Comparison of ENCODE assay signal across 19 cellular contexts in genomic region chr11:69828971-69829344, GRCh38. TPM values are rescaled to one million over a fixed set of nuclear protein-coding genes. Genes with fewer than 3 reads are reported as not detected.
A peak's percentile ranks its signal among the peaks of the same experiment; 100 is the strongest.
DNase-seq lines count a peak whose midpoint lies in the region; ATAC-seq, FAIRE-seq and TF ChIP-seq lines count a peak whose summit lies in the region.
"Had no signal": no experiment of that assay in that cellular context is flagged by ENCODE, and none has a peak within 500 bp of the region (broad histone marks: within the 10 kb centered on the region; RNA-seq: fewer than 3 reads in every experiment).

No MANE protein-coding gene starts in this region.

- no TSS peak for BruUV-seq in Caco-2 (replicated peaks; lab: Mats Ljungman, UMichigan)

- H3K27me3 ChIP-seq in Caco-2 (replicated peaks; ENCODE audit: control insufficient read depth, insufficient read depth, low read length) (no peaks in the 10 kb centered on the region), small intestine (ENCODE audit: control insufficient read depth in 2 of 2, insufficient read depth in 2 of 2, low read length in 2 of 2) (no peaks in the 10 kb centered on the region), sigmoid colon (peaks cover 0 to 26% (median 0%) of the 10 kb centered on the region in 3 donors)

- whole genome bisulfite sequencing in small intestine, 3 donors = 13 to 65% (median 28%) methylated on average over 6 of the region's 6 CpGs
- WGBS in sigmoid colon, 2 donors = 28 to 76% methylated on average over 6 of the region's 6 CpGs

- no peak for TF ChIP-seq POLR2A in sigmoid colon (IDR thresholded peaks at IDR 0.05)

- FAIRE-seq in small intestine (lab: Jason Lieb, UNC) = no peak
- FAIRE-seq: A549, GM12891, GM18507 had no signal

- TF ChIP-seq EP300 in sigmoid colon (IDR thresholded peaks at IDR 0.05) = no peak

- CTCF ChIA-PET in Caco-2 (lab: Charles Lee) = interaction anchor here (0.6 to 1.7 kb wide), 4 partner anchors 13 to 127 kb away, joined by 3 to 5 read pairs (median 3); no protein-coding TSS in a partner anchor

- DNase-seq in Caco-2 = peak in 1 of 2 experiments; percentile 70
- peak; percentile 52 to 82 for DNase-seq in NCI-H526 (lab: John Stamatoyannopoulos, UW)
- no peak for DNase-seq in left lobe of liver (ENCODE audit: low spot score)
- peak; percentile 77 for DNase-seq in small intestine
- DNase-seq in DMS153 treated with DMSO at 0.1 percent for 48 hours (lab: John Stamatoyannopoulos, UW; ENCODE audit: unreplicated experiment) = no peak
- no peak for DNase-seq in sigmoid colon
- DNase-seq in SKM-1 (lab: John Stamatoyannopoulos, UW; ENCODE audit: unreplicated experiment) = no peak
- DNase-seq: GF-D8, MV-4-11, NCI-H1417, NCI-H1930, NCI-H446 had no signal

- H3K4me1 ChIP-seq in Caco-2 (peaks cover 18% of the 10 kb centered on the region), small intestine (ENCODE audit: control insufficient read depth in 2 of 2, insufficient read depth in 1 of 2, low read depth in 1 of 2, low read length in 1 of 2) (peaks cover 0 to 2% of the 10 kb centered on the region in 2 donors), sigmoid colon (no peaks in the 10 kb centered on the region)

- ATAC-seq in left lobe of liver (peak; percentile 58), HG03025 (IDR thresholded peaks at IDR 0.05; ENCODE audit: low FRiP score, unreplicated experiment) (no peak)
- ATAC-seq: A549 had no signal

- H3K4me3 ChIP-seq in Caco-2 (ENCODE audit: low read depth, low read length) = no peak overlapping the region
- no peak overlapping the region for H3K4me3 ChIP-seq in small intestine (ENCODE audit: low read depth in 1 of 2, low read length in 2 of 2)
- H3K4me3 ChIP-seq in sigmoid colon = no peak overlapping the region
- H3K4me3 ChIP-seq: A549; BLaER1 treated with 17β-estradiol and CSF1 and Interleukin-3, amounts not matched to agents 10 nM and 100 nM had no signal

- H3K9me3 ChIP-seq in Caco-2 (no peaks in the 10 kb centered on the region), small intestine (ENCODE audit: control insufficient read depth, low read depth) (no peaks in the 10 kb centered on the region), sigmoid colon (no peaks in the 10 kb centered on the region)
- H3K9me3 ChIP-seq: A549 had no signal

- H3K27ac Mint-ChIP-seq in Caco-2 (ENCODE audit: unreplicated experiment) = peak overlapping the region; percentile 76
- H3K27ac Mint-ChIP-seq: CD8-positive, alpha-beta memory T cell had no signal

- peak overlapping the region; percentile 42 for H3K4me3 Mint-ChIP-seq in Caco-2 (ENCODE audit: unreplicated experiment)
- H3K4me3 Mint-ChIP-seq: CD8-positive, alpha-beta memory T cell had no signal

- H3K27me3 Mint-ChIP-seq in Caco-2 (ENCODE audit: insufficient read depth, unreplicated experiment) = no peaks in the 10 kb centered on the region

- H3K36me3 ChIP-seq in Caco-2 (ENCODE audit: control insufficient read depth, insufficient read depth, low read length) = no peaks in the 10 kb centered on the region
- no peaks in the 10 kb centered on the region for H3K36me3 ChIP-seq in small intestine (ENCODE audit: control insufficient read depth in 2 of 2, insufficient read depth in 2 of 2, low read length in 2 of 2)
- no peaks in the 10 kb centered on the region for H3K36me3 ChIP-seq in sigmoid colon
- H3K36me3 ChIP-seq: BLaER1 treated with 17β-estradiol and CSF1 and Interleukin-3, amounts not matched to agents 10 nM and 100 nM had no signal

- H3K4me1 Mint-ChIP-seq in Caco-2 (ENCODE audit: low read depth, unreplicated experiment) = peaks cover 8% of the 10 kb centered on the region
- H3K4me1 Mint-ChIP-seq: CD8-positive, alpha-beta memory T cell had no signal

- intact Hi-C loops in Caco-2 (cut with micrococcal nuclease; ENCODE audit: unreplicated experiment) (no loop called here), sigmoid colon (cut with DNase I) (no loop called here)

- H3K9me3 Mint-ChIP-seq in Caco-2 (ENCODE audit: unreplicated experiment) = no peaks in the 10 kb centered on the region
- H3K9me3 Mint-ChIP-seq: CD8-positive, alpha-beta memory T cell had no signal

- peak overlapping the region in 1 of 2 donors; percentile 46 for H3K27ac ChIP-seq in small intestine (ENCODE audit: low read depth in 1 of 2, low read length in 1 of 2)
- H3K27ac ChIP-seq in sigmoid colon = no peak overlapping the region
- H3K27ac ChIP-seq: A549; BLaER1 treated with 17β-estradiol and CSF1 and Interleukin-3, amounts not matched to agents 10 nM and 100 nM had no signal

- TF ChIP-seq CTCF in Caco-2 (IDR thresholded peaks at IDR 0.05; ENCODE audit: insufficient read depth in 1 of 2, low read depth in 1 of 2, low read length in 1 of 2, severe bottlenecking in 1 of 2, unreplicated experiment in 1 of 2) = no peak
- no peak for TF ChIP-seq CTCF in sigmoid colon (IDR thresholded peaks at IDR 0.05)

- H3K36me3 Mint-ChIP-seq in Caco-2 (ENCODE audit: insufficient read depth, unreplicated experiment) = peaks cover 7% of the 10 kb centered on the region
- H3K36me3 Mint-ChIP-seq: CD8-positive, alpha-beta memory T cell had no signal

- POLR2A ChIA-PET in Caco-2 (lab: Charles Lee) = no interaction called here

RNA-seq across cellular contexts. Expression of gene FGF3, which starts 9.7 kb away (rescaled TPM):
- total RNA-seq in Caco-2 (2022) = not detected in 2 replicates
- total RNA-seq in left lobe of liver = not detected
- not detected for polyA plus RNA-seq in small intestine
- total RNA-seq in sigmoid colon = not detected
- polyA plus RNA-seq in sigmoid colon = not detected
- total RNA-seq: CD8-positive, alpha-beta memory T cell; LHCN-M2 had no signal
- polyA plus RNA-seq: A549; CD8-positive, alpha-beta memory T cell had no signal

RNA-seq across cellular contexts. Expression of gene FGF4, which starts 53.8 kb away (rescaled TPM):
- not detected in 2 replicates for total RNA-seq in Caco-2 (2022)
- total RNA-seq in left lobe of liver = not detected
- under 1 TPM in 1 of 3 donors, not detected in 2; 0.01 TPM for polyA plus RNA-seq in small intestine
- not detected for total RNA-seq in sigmoid colon
- not detected for polyA plus RNA-seq in sigmoid colon
- total RNA-seq: CD8-positive, alpha-beta memory T cell; LHCN-M2 had no signal
- polyA plus RNA-seq: A549; CD8-positive, alpha-beta memory T cell had no signal

Comparison
In these comparisons a context has a peak if more than half of its experiments do, and no peak if none do; other contexts are left out.
1. DNase-seq: peak in NCI-H526 (2 of 2) and small intestine (single experiment); none in left lobe of liver (single experiment), DMS153 treated with DMSO at 0.1 percent for 48 hours (single experiment), sigmoid colon (single experiment) and SKM-1 (single experiment).